In the genomic region with DNA sequence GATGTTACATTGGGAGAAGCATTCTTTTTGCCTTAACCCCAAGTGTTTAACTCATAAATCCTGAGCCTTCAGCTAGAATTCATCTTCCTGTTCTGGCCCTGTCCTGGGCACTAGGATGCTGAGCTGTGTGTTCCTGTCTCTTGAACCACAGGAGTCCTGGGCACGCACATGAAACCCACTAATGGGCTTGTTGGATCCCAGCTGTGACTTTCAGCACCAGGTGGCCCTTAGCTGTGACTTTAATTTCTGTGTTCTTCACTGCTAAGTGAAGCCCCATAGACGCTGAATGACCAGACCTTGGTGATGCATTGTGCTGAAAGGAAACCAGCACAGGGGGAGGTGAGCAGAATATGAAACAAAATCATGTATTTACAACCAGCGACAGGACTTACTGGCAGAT, we compare ENCODE assay signal across 19 cellular contexts.
DNase-seq lines count a peak whose midpoint lies in the region; ATAC-seq and TF ChIP-seq lines count a peak whose summit lies in the region.
"Had no signal": no experiment of that assay in that cellular context is flagged by ENCODE, and none has a peak within 500 bp of the region (broad histone marks: within the 10 kb centered on the region; RNA-seq: fewer than 3 reads in every experiment).

No MANE protein-coding gene starts in this region.

- no peaks in the 10 kb centered on the region for H3K27me3 Mint-ChIP-seq in CD8-positive, alpha-beta T cell (ENCODE audit: low read depth)

- H3K9me3 ChIP-seq in CD8-positive, alpha-beta T cell (ENCODE audit: low read length) = no peaks in the 10 kb centered on the region
- no peaks in the 10 kb centered on the region for H3K9me3 ChIP-seq in right cardiac atrium (ENCODE audit: control insufficient read depth, low read length)
- H3K9me3 ChIP-seq: MG63 had no signal

- H3K27ac Mint-ChIP-seq in CD8-positive, alpha-beta T cell = no peak overlapping the region
- H3K27ac Mint-ChIP-seq: IgD-negative memory B cell had no signal

- no peak for TF ChIP-seq CTCF in CD8-positive, alpha-beta T cell (IDR thresholded peaks at IDR 0.05)

- H3K36me3 ChIP-seq in CD8-positive, alpha-beta T cell (ENCODE audit: insufficient read depth, low read length) = no peaks in the 10 kb centered on the region
- H3K36me3 ChIP-seq: MG63 had no signal

- peaks cover 14% of the 10 kb centered on the region for H3K4me1 Mint-ChIP-seq in CD8-positive, alpha-beta T cell (ENCODE audit: low read depth)

- no peaks in the 10 kb centered on the region for H3K27me3 ChIP-seq in CD8-positive, alpha-beta T cell (ENCODE audit: insufficient read depth, low read length)
- H3K27me3 ChIP-seq in right cardiac atrium (ENCODE audit: control insufficient read depth, insufficient read depth) = no peaks in the 10 kb centered on the region
- H3K27me3 ChIP-seq: MG63 had no signal

- POLR2A ChIA-PET in CD8-positive, alpha-beta T cell (lab: Charles Lee) = interaction anchor here (1.9 kb wide), 1 partner anchor 418 kb away, joined by 6 read pairs; no protein-coding TSS in a partner anchor

- H3K9me3 Mint-ChIP-seq in CD8-positive, alpha-beta T cell = no peaks in the 10 kb centered on the region
- H3K9me3 Mint-ChIP-seq: IgD-negative memory B cell had no signal

- no peak overlapping the region for H3K4me3 ChIP-seq in CD8-positive, alpha-beta T cell (ENCODE audit: low read depth, low read length)
- no peak overlapping the region for H3K4me3 ChIP-seq in right cardiac atrium (ENCODE audit: low read length)
- H3K4me3 ChIP-seq: GM23248, MG63 had no signal

- no peaks in the 10 kb centered on the region for H3K36me3 Mint-ChIP-seq in CD8-positive, alpha-beta T cell

- H3K4me1 ChIP-seq in CD8-positive, alpha-beta T cell (ENCODE audit: insufficient read depth, low read length) = peaks cover 8% of the 10 kb centered on the region
- H3K4me1 ChIP-seq in right cardiac atrium (ENCODE audit: control insufficient read depth, insufficient read depth, low read length) = no peaks in the 10 kb centered on the region

- CTCF ChIA-PET in CD8-positive, alpha-beta T cell (lab: Charles Lee) = interaction anchor here (0.5 to 0.6 kb wide), 2 partner anchors 17 to 691 kb away, joined by 3 read pairs; no protein-coding TSS in a partner anchor

- H3K4me3 Mint-ChIP-seq in CD8-positive, alpha-beta T cell = peak overlapping the region; percentile 4
- H3K4me3 Mint-ChIP-seq: IgD-negative memory B cell had no signal

- no peak for ATAC-seq in CD8-positive, alpha-beta T cell
- ATAC-seq in HG02973 (IDR thresholded peaks at IDR 0.05; ENCODE audit: unreplicated experiment) (no peak), right cardiac atrium (no peak)

- WGBS in right cardiac atrium = 50% methylated on average over 3 of the region's 3 CpGs

- intact Hi-C loops in CD8-positive, alpha-beta T cell (cut with DNase I, micrococcal nuclease) = no loop called here
- intact Hi-C loops in right cardiac atrium (cut with DNase I) = no loop called here

- H3K27ac ChIP-seq in CD8-positive, alpha-beta T cell (ENCODE audit: low read depth, low read length) = no peak overlapping the region
- H3K27ac ChIP-seq in right cardiac atrium (ENCODE audit: low read length) = no peak overlapping the region
- H3K27ac ChIP-seq: GM23248, RWPE1 had no signal

- no peak for DNase-seq in CD8-positive, alpha-beta T cell
- DNase-seq in COR-L47 (lab: John Stamatoyannopoulos, UW) (peak; percentile 34), NCI-H82 treated with DMSO at 0.1 percent for 48 hours (lab: John Stamatoyannopoulos, UW; ENCODE audit: unreplicated experiment) (peak; percentile 20), myocyte (ENCODE audit: low read depth) (peak; percentile 51), retina (no peak), right cardiac atrium (no peak)
- DNase-seq: DMS53, GM23248, HCEC 1CT, Karpas-422, MG63, NCI-H1048, NCI-H1694, NCI-H510A treated with DMSO at 0.1 percent for 48 hours, OCI-M1, SIG-M5 had no signal

Comparison
In these comparisons a context has a peak if more than half of its experiments do, and no peak if none do; other contexts are left out.
1. DNase-seq: peak in COR-L47 (single experiment), NCI-H82 treated with DMSO at 0.1 percent for 48 hours (single experiment) and myocyte (single experiment); none in CD8-positive, alpha-beta T cell (0 of 7), retina (single experiment) and right cardiac atrium (0 of 3).